ENCODE assay signal across 8 cellular contexts in genomic region chrX:40097492-40098263, GRCh38. TPM values are rescaled to one million over a fixed set of nuclear protein-coding genes. Genes with fewer than 3 reads are reported as not detected.
DNase-seq lines count a peak whose midpoint lies in the region; ATAC-seq and TF ChIP-seq lines count a peak whose summit lies in the region.

TSS of gene BCOR (minus strand) at chrX:40097958. CDS start at chrX:40077929, 20,029 bp downstream.

- no peaks in the 10 kb centered on the region for H3K9me3 Mint-ChIP-seq in CD4-positive, alpha-beta T cell
- no peaks in the 10 kb centered on the region for H3K9me3 Mint-ChIP-seq in activated CD4-positive, alpha-beta memory T cell treated with anti-CD3 and anti-CD28 coated beads, Interleukin-2, amount 10 ng/mL, durations not matched to agents 7 days and 5 days
- no peaks in the 10 kb centered on the region for H3K9me3 Mint-ChIP-seq in effector memory CD8-positive, alpha-beta T cell
- peaks cover 4% of the 10 kb centered on the region for H3K9me3 Mint-ChIP-seq in mesothelial cell of epicardium

- H3K27ac ChIP-seq in CD4-positive, alpha-beta T cell (ENCODE audit: low read depth, low read length), result peak within 1 kb of the TSS; percentile 74

- H3K27me3 Mint-ChIP-seq in CD4-positive, alpha-beta T cell, result no peaks in the 10 kb centered on the region
- no peaks in the 10 kb centered on the region for H3K27me3 Mint-ChIP-seq in activated CD4-positive, alpha-beta memory T cell treated with anti-CD3 and anti-CD28 coated beads, Interleukin-2, amount 10 ng/mL, durations not matched to agents 7 days and 5 days
- H3K27me3 Mint-ChIP-seq in effector memory CD8-positive, alpha-beta T cell, result no peaks in the 10 kb centered on the region
- no peaks in the 10 kb centered on the region for H3K27me3 Mint-ChIP-seq in mesothelial cell of epicardium (ENCODE audit: low read depth)

- peak; percentile 27 for ATAC-seq in CD4-positive, alpha-beta T cell (ENCODE audit: poor library complexity)
- peak; percentile 40 for ATAC-seq in effector memory CD8-positive, alpha-beta T cell (replicated peaks)
- no peak for ATAC-seq in GM21447 (IDR thresholded peaks at IDR 0.05; ENCODE audit: unreplicated experiment)

- POLR2A ChIA-PET in CD4-positive, alpha-beta T cell (lab: Charles Lee), result interaction anchor here (0.5 to 6.0 kb wide), 37 partner anchors 9 to 987 kb away, joined by 3 to 236 read pairs (median 4); no protein-coding TSS in a partner anchor
- POLR2A ChIA-PET in activated CD4-positive, alpha-beta memory T cell treated with anti-CD3 and anti-CD28 coated beads, Interleukin-2, amount 10 ng/mL, durations not matched to agents 7 days and 5 days (lab: Charles Lee), result interaction anchor here (0.7 to 18.0 kb wide), 28 partner anchors 9 to 1294 kb away, joined by 3 to 387 read pairs (median 6); no protein-coding TSS in a partner anchor

- H3K4me1 Mint-ChIP-seq in CD4-positive, alpha-beta T cell (ENCODE audit: low read depth), result peaks cover 27% of the 10 kb centered on the region
- peaks cover 22% of the 10 kb centered on the region for H3K4me1 Mint-ChIP-seq in activated CD4-positive, alpha-beta memory T cell treated with anti-CD3 and anti-CD28 coated beads, Interleukin-2, amount 10 ng/mL, durations not matched to agents 7 days and 5 days
- H3K4me1 Mint-ChIP-seq in effector memory CD8-positive, alpha-beta T cell (ENCODE audit: low read depth in 2 of 2), result peaks cover 24 to 30% of the 10 kb centered on the region in 2 donors
- H3K4me1 Mint-ChIP-seq in mesothelial cell of epicardium, result peaks cover 36% of the 10 kb centered on the region

- no peaks in the 10 kb centered on the region for H3K36me3 ChIP-seq in H7 (replicated peaks; ENCODE audit: control insufficient read depth, insufficient read depth, low read length)

- peaks cover 10% of the 10 kb centered on the region for H3K36me3 Mint-ChIP-seq in CD4-positive, alpha-beta T cell (ENCODE audit: low read depth)
- H3K36me3 Mint-ChIP-seq in activated CD4-positive, alpha-beta memory T cell treated with anti-CD3 and anti-CD28 coated beads, Interleukin-2, amount 10 ng/mL, durations not matched to agents 7 days and 5 days (ENCODE audit: low read depth), result peaks cover 7% of the 10 kb centered on the region
- peaks cover 39% of the 10 kb centered on the region for H3K36me3 Mint-ChIP-seq in effector memory CD8-positive, alpha-beta T cell (ENCODE audit: insufficient read depth)
- no peaks in the 10 kb centered on the region for H3K36me3 Mint-ChIP-seq in mesothelial cell of epicardium

- peak within 1 kb of the TSS; percentile 95 for H3K4me3 Mint-ChIP-seq in CD4-positive, alpha-beta T cell
- peak within 1 kb of the TSS; percentile 92 for H3K4me3 Mint-ChIP-seq in activated CD4-positive, alpha-beta memory T cell treated with anti-CD3 and anti-CD28 coated beads, Interleukin-2, amount 10 ng/mL, durations not matched to agents 7 days and 5 days
- peak within 1 kb of the TSS; percentile 92 to 94 for H3K4me3 Mint-ChIP-seq in effector memory CD8-positive, alpha-beta T cell
- H3K4me3 Mint-ChIP-seq in mesothelial cell of epicardium, result peak within 1 kb of the TSS; percentile 81

- CTCF ChIA-PET in CD4-positive, alpha-beta T cell (lab: Charles Lee), result interaction anchor here (1.3 to 2.4 kb wide), 3 partner anchors 79 to 242 kb away, joined by 4 to 11 read pairs (median 5); no protein-coding TSS in a partner anchor
- CTCF ChIA-PET in activated CD4-positive, alpha-beta memory T cell treated with anti-CD3 and anti-CD28 coated beads, Interleukin-2, amount 10 ng/mL, durations not matched to agents 7 days and 5 days (lab: Charles Lee), result interaction anchor here (1.0 to 4.2 kb wide), 5 partner anchors 13 to 170 kb away, joined by 3 to 19 read pairs (median 4); no protein-coding TSS in a partner anchor

- peak within 1 kb of the TSS; percentile 96 for H3K27ac Mint-ChIP-seq in CD4-positive, alpha-beta T cell
- H3K27ac Mint-ChIP-seq in activated CD4-positive, alpha-beta memory T cell treated with anti-CD3 and anti-CD28 coated beads, Interleukin-2, amount 10 ng/mL, durations not matched to agents 7 days and 5 days, result peak within 1 kb of the TSS; percentile 90
- peak within 1 kb of the TSS; percentile 86 to 92 for H3K27ac Mint-ChIP-seq in effector memory CD8-positive, alpha-beta T cell
- peak within 1 kb of the TSS; percentile 82 for H3K27ac Mint-ChIP-seq in mesothelial cell of epicardium

- no peak for TF ChIP-seq CTCF in CD4-positive, alpha-beta T cell (IDR thresholded peaks at IDR 0.05)
- TF ChIP-seq CTCF in mesothelial cell of epicardium (IDR thresholded peaks at IDR 0.05; ENCODE audit: unreplicated experiment), result no peak

- intact Hi-C loops in CD4-positive, alpha-beta T cell (cut with DNase I, micrococcal nuclease), result loop anchor here (2.0 to 10.0 kb wide), 5 partner anchors 55 to 283 kb away; no protein-coding TSS in a partner anchor

- no peaks in the 10 kb centered on the region for H3K9me3 ChIP-seq in CD4-positive, alpha-beta T cell (ENCODE audit: control insufficient read depth, low read length)

- no peaks in the 10 kb centered on the region for H3K27me3 ChIP-seq in CD4-positive, alpha-beta T cell (ENCODE audit: control insufficient read depth, insufficient read depth, low read length)
- H3K27me3 ChIP-seq in H7 (ENCODE audit: control insufficient read depth, insufficient read depth, low read length), result peaks cover 50% of the 10 kb centered on the region; the same call in 1 of the 2 replicates

- peak; percentile 55 to 79 (median 74) for DNase-seq in CD4-positive, alpha-beta T cell
- DNase-seq in H7 (peak; percentile 95), NCI-H69 (lab: John Stamatoyannopoulos, UW) (peak; percentile 91), mesothelial cell of epicardium (ENCODE audit: low spot score in 2 of 2, unreplicated experiment in 2 of 2) (peak in 1 of 2 experiments; percentile 68)
- DNase-seq in activated CD4-positive, alpha-beta memory T cell treated with anti-CD3 and anti-CD28 coated beads, Interleukin-2, amount 10 ng/mL, durations not matched to agents 7 days and 5 days, result peak; percentile 81
- peak; percentile 51 to 60 (median 52) for DNase-seq in effector memory CD8-positive, alpha-beta T cell
- DNase-seq in stimulated activated CD8-positive, alpha-beta memory T cell treated with anti-CD3 and anti-CD28 coated beads, Interleukin-2, amount 100 ng/mL, for 1 hour (ENCODE audit: low read depth in 2 of 2), result peak; percentile 44 to 65

- peak within 1 kb of the TSS; percentile 73 for H3K4me3 ChIP-seq in H7 (ENCODE audit: insufficient read depth, low read depth, low read length)

RNA-seq across cellular contexts. Expression of gene BCOR, which starts in this region (rescaled TPM):
- total RNA-seq in CD4-positive, alpha-beta T cell, result 10 to 100 TPM; 26.1 to 26.3 TPM
- total RNA-seq in H7 (2014; rRNA removed; shearing (Covaris generic)), result 32.5 and 51.0 TPM in 2 replicates
- 10 to 100 TPM; 46.6 to 46.8 TPM for total RNA-seq in activated CD4-positive, alpha-beta memory T cell treated with anti-CD3 and anti-CD28 coated beads, Interleukin-2, amount 10 ng/mL, durations not matched to agents 7 days and 5 days
- 49.0 to 52.3 TPM (median 49.7 TPM) in 3 replicates for total RNA-seq in mesothelial cell of epicardium
